Comparison of ENCODE assay signal across 8 cellular contexts in genomic region chr20:543369-544152, GRCh38. TPM values are rescaled to one million over a fixed set of nuclear protein-coding genes. Genes with fewer than 3 reads are reported as not detected.
DNase-seq lines count a peak whose midpoint lies in the region; ATAC-seq and TF ChIP-seq lines count a peak whose summit lies in the region.

Gene CSNK2A1 (minus strand): TSS chr20:543790. CDS start chr20:508551, 35,239 bp downstream.

- peak within 1 kb of the TSS; percentile 91 for H3K27ac ChIP-seq in colonic mucosa

- H3K9ac ChIP-seq in colonic mucosa (ENCODE audit: low read depth in 2 of 2, low read length in 2 of 2) = peak within 1 kb of the TSS; percentile 85 to 88

- H3K4me1 ChIP-seq in BE2C = no peaks in the 10 kb centered on the region
- H3K4me1 ChIP-seq in colonic mucosa = peaks cover 3% of the 10 kb centered on the region

- no peaks in the 10 kb centered on the region for H3K9me3 ChIP-seq in BE2C
- H3K9me3 ChIP-seq in colonic mucosa = no peaks in the 10 kb centered on the region

- no peak for TF ChIP-seq CTCF in BE2C (IDR thresholded peaks at IDR 0.05; ENCODE audit: low read depth, low read length)
- TF ChIP-seq CTCF in colonic mucosa (IDR thresholded peaks at IDR 0.05) = no peak

- peak; percentile 92 for ATAC-seq in HG03460 (IDR thresholded peaks at IDR 0.05; ENCODE audit: unreplicated experiment)

- H3K36me3 ChIP-seq in BE2C = peaks cover 2% of the 10 kb centered on the region; the same call in 1 of the 2 replicates
- H3K36me3 ChIP-seq in colonic mucosa = no peaks in the 10 kb centered on the region

- H3K27me3 ChIP-seq in BE2C (no peaks in the 10 kb centered on the region), colonic mucosa (no peaks in the 10 kb centered on the region)

- peak within 1 kb of the TSS; percentile 83 for H3K4me3 ChIP-seq in BE2C (ENCODE audit: low read depth, low read length)
- H3K4me3 ChIP-seq in colonic mucosa = peak within 1 kb of the TSS; percentile 95

- DNase-seq in BE2C = peak; percentile 88
- peak; percentile 86 for DNase-seq in GM19240 (ENCODE audit: insufficient read length, low spot score)
- DNase-seq in NCI-H526 (lab: John Stamatoyannopoulos, UW) = peak; percentile 94 to 98
- DNase-seq in activated CD4-positive, alpha-beta T cell treated with anti-CD3 and anti-CD28 coated beads for 48 hours = peak; percentile 96
- DNase-seq in colonic mucosa = peak; percentile 95
- peak; percentile 96 for DNase-seq in kidney tubule cell (ENCODE audit: low spot score)
- peak; percentile 90 to 92 (median 90) for DNase-seq in stimulated activated CD4-positive, alpha-beta T cell treated with anti-CD3 and anti-CD28 coated beads, Interleukin-1b, Interleukin-23, amount 100 ng/mL, for 24 hours (ENCODE audit: low read depth in 4 of 4, low spot score in 1 of 4)

- intact Hi-C loops in colonic mucosa (cut with DNase I) = no loop called here

RNA-seq across cellular contexts. Expression of gene CSNK2A1, which starts in this region (rescaled TPM):
- 60.5 TPM for polyA plus RNA-seq in BE2C (2012; ENCODE audit: insufficient read depth, insufficient read length, low read depth)
- total RNA-seq in colonic mucosa = 100 to 1,000 TPM; 107 to 144 TPM

Comparison
In these comparisons a context has a peak if more than half of its experiments do, and no peak if none do; other contexts are left out.
1. Peak in every context shown above with its lines: DNase-seq, ATAC-seq, H3K4me3 ChIP-seq and H3K27ac ChIP-seq.